Comparison of ENCODE assay signal across 2 cellular contexts in genomic region chr12:57053146-57053545, GRCh38. TPM values are rescaled to one million over a fixed set of nuclear protein-coding genes. Genes with fewer than 3 reads are reported as not detected.
"Had no signal": no experiment of that assay in that cellular context is flagged by ENCODE, and none has a peak within 500 bp of the region (broad histone marks: within the 10 kb centered on the region; RNA-seq: fewer than 3 reads in every experiment).

No MANE protein-coding gene starts in this region.

RNA-seq across cellular contexts. Expression of gene MYO1A, which starts 3.2 kb away (rescaled TPM):
- total RNA-seq: G401 had no signal

RNA-seq across cellular contexts. Expression of gene TAC3, which starts 36.8 kb away (rescaled TPM):
- total RNA-seq: GM12878 had no signal
